In genomic region chr11:3158131-3158591, GRCh38 we compare ENCODE assay signal across 20 cellular contexts. TPM values are rescaled to one million over a fixed set of nuclear protein-coding genes. Genes with fewer than 3 reads are reported as not detected.
DNase-seq lines count a peak whose midpoint lies in the region; ATAC-seq, FAIRE-seq and TF ChIP-seq lines count a peak whose summit lies in the region.
"Had no signal": no experiment of that assay in that cellular context is flagged by ENCODE, and none has a peak within 500 bp of the region (broad histone marks: within the 10 kb centered on the region; RNA-seq: fewer than 3 reads in every experiment).

No MANE protein-coding gene starts in this region.

- TF ChIP-seq POLR2A in spleen (IDR thresholded peaks at IDR 0.05) (no peak), GM12891 (IDR thresholded peaks at IDR 0.05; ENCODE audit: low read depth, low read length) (no peak)

- H3K9me3 ChIP-seq in mucosa of descending colon (no peaks in the 10 kb centered on the region), spleen (no peaks in the 10 kb centered on the region), Karpas-422 (ENCODE audit: low read length) (no peaks in the 10 kb centered on the region)
- H3K9me3 ChIP-seq: pancreas, tibial nerve had no signal

- H3K79me2 ChIP-seq in Karpas-422 (ENCODE audit: low read length) = no peaks in the 10 kb centered on the region

- H3K4me1 ChIP-seq in mucosa of descending colon (ENCODE audit: low read depth) = peaks cover 24% of the 10 kb centered on the region
- peaks cover 7 to 99% (median 55%) of the 10 kb centered on the region in 6 donors for H3K4me1 ChIP-seq in spleen
- H3K4me1 ChIP-seq in Karpas-422 (ENCODE audit: low read length) = no peaks in the 10 kb centered on the region

- no peaks in the 10 kb centered on the region for H3K9me3 Mint-ChIP-seq in brain
- H3K9me3 Mint-ChIP-seq: GM23338, mesothelial cell of epicardium had no signal

- peak in 2 of 3 donors; percentile 20 to 38 for DNase-seq in mucosa of descending colon
- DNase-seq in spleen = peak; percentile 65
- no peak for DNase-seq in NAMALWA (ENCODE audit: low spot score)
- no peak for DNase-seq in GM12891 (ENCODE audit: insufficient read length, low spot score)
- DNase-seq in Karpas-422 = no peak
- DNase-seq: activated CD4-positive, alpha-beta T cell treated with anti-CD3 and anti-CD28 coated beads for 48 hours; EL; kidney glomerular epithelial cell; NCI-H187 treated with DMSO at 0.1 percent for 48 hours; NCI-H226; NK-92 treated with Interleukin-12 subunit alpha and Interleukin-12 subunit beta, amount 100 ng/mL, for 24 hours had no signal

- H3K36me3 ChIP-seq in mucosa of descending colon (ENCODE audit: low read depth) = no peaks in the 10 kb centered on the region
- H3K36me3 ChIP-seq in spleen = no peaks in the 10 kb centered on the region
- no peaks in the 10 kb centered on the region for H3K36me3 ChIP-seq in Karpas-422 (ENCODE audit: insufficient read depth, low read length)
- H3K36me3 ChIP-seq: pancreas, tibial nerve had no signal

- no peak overlapping the region for H3K4me2 ChIP-seq in Karpas-422 (ENCODE audit: low read depth, low read length, poor library complexity, severe bottlenecking)
- H3K4me2 ChIP-seq: GM23338, smooth muscle cell had no signal

- no peak overlapping the region for H3K9ac ChIP-seq in Karpas-422 (ENCODE audit: low read length)

- H3K27me3 ChIP-seq in spleen (replicated peaks in 1 of 7) = peaks cover 0 to 8% (median 0%) of the 10 kb centered on the region in 7 donors
- H3K27me3 ChIP-seq in Karpas-422 (ENCODE audit: low read length) = no peaks in the 10 kb centered on the region
- H3K27me3 ChIP-seq: pancreas, tibial nerve had no signal

- H3K4me3 ChIP-seq in mucosa of descending colon (no peak overlapping the region), spleen (no peak overlapping the region), Karpas-422 (ENCODE audit: low read length) (no peak overlapping the region)
- H3K4me3 ChIP-seq: GM23338, pancreas, smooth muscle cell, tibial nerve had no signal

- WGBS in spleen, 5 donors = 83 to 95% (median 85%) methylated on average over 6 to 18 of the region's 18 CpGs

- H2AFZ ChIP-seq in Karpas-422 (ENCODE audit: low read length) = no peak overlapping the region
- H2AFZ ChIP-seq: GM23338 had no signal

- ATAC-seq in mucosa of descending colon = no peak
- no peak for ATAC-seq in HG03521 (IDR thresholded peaks at IDR 0.05; ENCODE audit: unreplicated experiment)
- ATAC-seq: GM23338, pancreas had no signal

- H3K4me1 Mint-ChIP-seq in brain = peaks cover 92% of the 10 kb centered on the region

- H3K27ac ChIP-seq in C4-2B (peak overlapping the region; percentile 7; the same call in 1 of the 2 replicates), spleen (peak overlapping the region in 2 of 8 donors; percentile 24 to 79), Karpas-422 (ENCODE audit: low read length) (no peak overlapping the region)
- H3K27ac ChIP-seq: pancreas had no signal

- H4K20me1 ChIP-seq in Karpas-422 (ENCODE audit: insufficient read depth, low read depth, low read length) = 0 out of 2 replicates have a peak, but pooled peaks cover 4% of the 10 kb centered on the region

- peak overlapping the region in 4 of 5 experiments; percentile 31 to 88 (median 58) for H3K4me3 Mint-ChIP-seq in brain
- H3K4me3 Mint-ChIP-seq: GM23338 had no signal

- H3K27me3 Mint-ChIP-seq in brain = peaks cover 5% of the 10 kb centered on the region

- no peak for FAIRE-seq in GM12891 (lab: Jason Lieb, UNC)
- FAIRE-seq: pancreas, TTC549 had no signal

- H3K9me2 ChIP-seq in Karpas-422 (replicated peaks; ENCODE audit: insufficient read depth, low read length) = no peaks in the 10 kb centered on the region

- peak overlapping the region in 4 of 5 experiments; percentile 47 to 78 (median 58) for H3K27ac Mint-ChIP-seq in brain
- H3K27ac Mint-ChIP-seq: GM23338, mesothelial cell of epicardium had no signal

- no peak for TF ChIP-seq CTCF in C4-2B (conservative IDR thresholded peaks at IDR 0.05)
- TF ChIP-seq CTCF in brain (conservative IDR thresholded peaks at IDR 0.05) = no peak
- no peak for TF ChIP-seq CTCF in mucosa of descending colon (IDR thresholded peaks at IDR 0.05)
- no peak for TF ChIP-seq CTCF in spleen (IDR thresholded peaks at IDR 0.05 in 8 of 11, conservative IDR thresholded peaks at IDR 0.05 in 3 of 11)

- peaks cover 4% of the 10 kb centered on the region for H3K36me3 Mint-ChIP-seq in brain

- intact Hi-C loops in mucosa of descending colon (cut with DNase I, micrococcal nuclease) = no loop called here
- intact Hi-C loops in spleen (cut with DNase I; ENCODE audit: low total_unique reads) = no loop called here

TF ChIP-seq in GM12891, 5 proteins besides CTCF, POLR2A, EP300 and RAD21:
- TF ChIP-seq PAX5 (IDR thresholded peaks at IDR 0.05; ENCODE audit: insufficient read depth, low read length, severe bottlenecking) (no peak), POLR2AphosphoS5 (IDR thresholded peaks at IDR 0.05; ENCODE audit: low read depth, low read length) (no peak), POU2F2 (IDR thresholded peaks at IDR 0.05; ENCODE audit: low read depth, low read length) (no peak), SPI1 (IDR thresholded peaks at IDR 0.05; ENCODE audit: low read depth, low read length) (no peak), TAF1 (IDR thresholded peaks at IDR 0.05; ENCODE audit: low read depth, low read length) (no peak)

RNA-seq across cellular contexts. Expression of gene OSBPL5, which starts 6.9 kb away (rescaled TPM):
- 5.5 TPM for polyA plus RNA-seq in brain (ENCODE audit: insufficient read depth, low read depth, low replicate concordance)
- 10 to 100 TPM; 43.6 to 64.1 (median 52.4) TPM for total RNA-seq in mucosa of descending colon
- 10 to 100 TPM; 37.2 to 91.2 (median 73.3) TPM for total RNA-seq in spleen
- polyA plus RNA-seq in spleen = 10 to 100 TPM in 2 of 3 donors, 1 to 10 TPM in 1; 5.1 to 21.6 (median 10.7) TPM
- polyA plus RNA-seq in GM12891 (2012; ENCODE audit: low read depth, missing spikeins) = not detected
- not detected in 2 replicates for total RNA-seq in Karpas-422 (2014; rRNA removed; shearing (Covaris generic); ENCODE audit: low replicate concordance)

Comparison
In these comparisons a context has a peak if more than half of its experiments do, and no peak if none do; other contexts are left out.
1. DNase-seq: peak in mucosa of descending colon (2 of 3) and spleen (single experiment); none in NAMALWA (single experiment), GM12891 (single experiment) and Karpas-422 (single experiment).
2. RNA of gene OSBPL5, which starts 6.9 kb away (total RNA-seq): 37.2 to 91.2 TPM in spleen and 43.6 to 64.1 TPM in mucosa of descending colon; not detected in Karpas-422; every median in the first group is over 10 times any median in the second.